14 cellular contexts compared by ENCODE assay signal in the genomic region with DNA sequence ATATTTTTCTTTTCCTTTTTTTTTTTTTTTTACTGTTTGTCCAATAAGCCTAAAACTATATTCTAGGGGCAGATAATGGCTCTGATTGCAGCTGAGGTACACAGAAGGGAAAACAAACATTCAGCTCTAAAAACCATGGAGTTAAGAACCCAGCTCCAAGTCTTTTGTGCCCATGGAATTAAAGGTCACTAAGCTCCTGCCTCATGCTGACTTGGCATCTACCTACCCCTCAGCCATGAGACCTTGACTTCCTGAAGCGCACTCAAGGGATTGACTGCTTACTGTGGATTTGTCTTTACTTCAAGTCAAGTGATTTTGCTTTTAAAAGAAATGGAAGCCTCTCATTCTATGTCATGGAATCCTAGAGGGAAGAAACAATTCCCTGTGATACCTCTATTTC.
A peak's percentile ranks its signal among the peaks of the same experiment; 100 is the strongest.
DNase-seq lines count a peak whose midpoint lies in the region; ATAC-seq, FAIRE-seq and TF ChIP-seq lines count a peak whose summit lies in the region.
"Had no signal": no experiment of that assay in that cellular context is flagged by ENCODE, and none has a peak within 500 bp of the region (broad histone marks: within the 10 kb centered on the region; RNA-seq: fewer than 3 reads in every experiment).

No MANE protein-coding gene starts in this region.

- no peak overlapping the region for H3K4ac ChIP-seq in H1 (replicated peaks; ENCODE audit: insufficient read length, low read depth, low read length)
- H3K4ac ChIP-seq in mesendoderm (ENCODE audit: low read depth, low read length), result no peak overlapping the region

- H3K9ac ChIP-seq in H1 (replicated peaks in 1 of 4; ENCODE audit: extremely low read depth in 1 of 4, low read depth in 3 of 4, low read length in 3 of 4) (no peak overlapping the region), mesendoderm (ENCODE audit: low read length) (no peak overlapping the region)
- H3K9ac ChIP-seq: BLaER1 treated with 17β-estradiol and CSF1 and Interleukin-3, amounts not matched to agents 10 nM and 100 nM had no signal

- H4K20me1 ChIP-seq in H1 (replicated peaks in 1 of 2; ENCODE audit: control insufficient read depth in 1 of 2, insufficient read depth in 2 of 2, low read length in 2 of 2), result no peaks in the 10 kb centered on the region
- H4K20me1 ChIP-seq: BLaER1 treated with 17β-estradiol and CSF1 and Interleukin-3, amounts not matched to agents 10 nM and 100 nM had no signal

- H4K5ac ChIP-seq in H1 (ENCODE audit: insufficient read length, low read depth, low read length) (no peak overlapping the region), mesendoderm (ENCODE audit: low read length) (no peak overlapping the region)

- H3K27me3 ChIP-seq in H1 (replicated peaks in 1 of 4; ENCODE audit: control insufficient read depth in 3 of 4, extremely low read depth in 1 of 4, insufficient read depth in 3 of 4, low read length in 3 of 4) (peaks cover 1 to 11% (median 6%) of the 10 kb centered on the region in 4 experiments; a peak in 4 of 7 replicates), mesendoderm (ENCODE audit: insufficient read depth, low read length, poor library complexity) (no peaks in the 10 kb centered on the region)
- H3K27me3 ChIP-seq: BLaER1 treated with 17β-estradiol and CSF1 and Interleukin-3, amounts not matched to agents 10 nM and 100 nM had no signal

- no peak overlapping the region for H3K18ac ChIP-seq in H1 (ENCODE audit: extremely low read depth, low read length)
- no peak overlapping the region for H3K18ac ChIP-seq in mesendoderm (ENCODE audit: low read length)

- POLR2A ChIA-PET in H1 (lab: Charles Lee; ENCODE audit: partially characterized antibody), result no interaction called here

- H3K23me2 ChIP-seq in H1 (ENCODE audit: low read depth, low read length), result no peaks in the 10 kb centered on the region

- H2BK15ac ChIP-seq in H1 (ENCODE audit: low read length) (no peak overlapping the region), mesendoderm (replicated peaks; ENCODE audit: low read depth) (no peak overlapping the region)

- no peak overlapping the region for H4K8ac ChIP-seq in H1 (ENCODE audit: extremely low read depth, insufficient read depth, low read length)
- H4K8ac ChIP-seq in mesendoderm (ENCODE audit: low read depth, low read length), result no peak overlapping the region

- H2BK12ac ChIP-seq in H1 (ENCODE audit: low read depth, low read length), result no peak overlapping the region

- H3K14ac ChIP-seq in H1 (ENCODE audit: insufficient read length), result no peak overlapping the region

- no peak for TF ChIP-seq RAD21 in H1 (IDR thresholded peaks at IDR 0.05 in 1 of 2, conservative IDR thresholded peaks at IDR 0.05 in 1 of 2; ENCODE audit: low read depth in 2 of 2, low read length in 2 of 2)

- H3K23ac ChIP-seq in H1 (ENCODE audit: insufficient read length) (no peak overlapping the region), mesendoderm (ENCODE audit: low read length) (no peak overlapping the region)

- no peak for TF ChIP-seq CTCF in H1 (IDR thresholded peaks at IDR 0.05; ENCODE audit: control extremely low read depth in 1 of 3, insufficient read depth in 1 of 3, low read depth in 1 of 3, low read length in 3 of 3)

- H3K36me3 ChIP-seq in H1 (ENCODE audit: control insufficient read depth in 2 of 4, insufficient read depth in 4 of 4, low read length in 3 of 4) (no peaks in the 10 kb centered on the region), mesendoderm (ENCODE audit: control insufficient read depth, insufficient read depth, low read length) (no peaks in the 10 kb centered on the region)
- H3K36me3 ChIP-seq: BLaER1 treated with 17β-estradiol and CSF1 and Interleukin-3, amounts not matched to agents 10 nM and 100 nM had no signal

- no peaks in the 10 kb centered on the region for H3K4me1 ChIP-seq in H1 (replicated peaks in 1 of 4; ENCODE audit: control insufficient read depth in 3 of 4, insufficient read depth in 4 of 4, low read length in 3 of 4)
- no peaks in the 10 kb centered on the region for H3K4me1 ChIP-seq in mesendoderm (ENCODE audit: control insufficient read depth, low read depth, low read length)
- H3K4me1 ChIP-seq: BLaER1 treated with 17β-estradiol and CSF1 and Interleukin-3, amounts not matched to agents 10 nM and 100 nM had no signal

- H3K79me1 ChIP-seq in H1 (ENCODE audit: low read depth, low read length), result no peaks in the 10 kb centered on the region
- H3K79me1 ChIP-seq in mesendoderm (ENCODE audit: low read length), result no peaks in the 10 kb centered on the region

- H3K56ac ChIP-seq in H1 (replicated peaks; ENCODE audit: insufficient read length, low read depth, low read length), result no peak overlapping the region
- no peak overlapping the region for H3K56ac ChIP-seq in mesendoderm (ENCODE audit: low read length)

- no peak overlapping the region for H3K4me2 ChIP-seq in H1 (ENCODE audit: insufficient read depth in 1 of 2, low read depth in 2 of 2, low read length in 2 of 2)
- no peak overlapping the region for H3K4me2 ChIP-seq in mesendoderm (ENCODE audit: low read length)
- H3K4me2 ChIP-seq: BLaER1 treated with 17β-estradiol and CSF1 and Interleukin-3, amounts not matched to agents 10 nM and 100 nM had no signal

- H3K79me2 ChIP-seq in H1 (ENCODE audit: control insufficient read depth in 1 of 2, insufficient read depth in 2 of 2, low read length in 2 of 2) (no peaks in the 10 kb centered on the region), mesendoderm (ENCODE audit: control insufficient read depth, insufficient read depth, low read length) (no peaks in the 10 kb centered on the region)

- no peak for FAIRE-seq in H1 (lab: Jason Lieb, UNC)
- FAIRE-seq: G401.6, GM12891 had no signal

- H2AFZ ChIP-seq in H1 (ENCODE audit: low read length), result no peak overlapping the region

- DNase-seq in NCI-H82 (lab: John Stamatoyannopoulos, UW) (peak; percentile 6), NCI-H82 treated with DMSO at 0.1 percent for 48 hours (lab: John Stamatoyannopoulos, UW; ENCODE audit: unreplicated experiment) (no peak), H1 (ENCODE audit: low read depth in 1 of 2, low spot score in 2 of 2) (no peak), mesendoderm (peak; percentile 2), occipital lobe (lab: John Stamatoyannopoulos, UW) (no peak)
- no peak for DNase-seq in activated CD4-positive, alpha-beta T cell treated with anti-CD3 and anti-CD28 coated beads, Interleukin-2, amount 50 U/mL, for 48 hours
- DNase-seq: Calu3; CD8-positive, alpha-beta T cell; HCEC 1CT had no signal

- no peak overlapping the region for H2BK120ac ChIP-seq in H1 (replicated peaks; ENCODE audit: low read depth, low read length)
- H2BK120ac ChIP-seq in mesendoderm (ENCODE audit: low read depth, low read length), result no peak overlapping the region

- H2BK5ac ChIP-seq in H1 (ENCODE audit: low read depth, low read length) (no peak overlapping the region), mesendoderm (ENCODE audit: low read length) (no peak overlapping the region)

- no peak overlapping the region for H3K27ac ChIP-seq in H1 (ENCODE audit: low read depth, low read length)
- H3K27ac ChIP-seq in mesendoderm (ENCODE audit: low read depth, low read length), result no peak overlapping the region
- H3K27ac ChIP-seq: BLaER1 treated with 17β-estradiol and CSF1 and Interleukin-3, amounts not matched to agents 10 nM and 100 nM; HL-60 had no signal

- ATAC-seq in HG02623 (IDR thresholded peaks at IDR 0.05; ENCODE audit: unreplicated experiment), result no peak
- ATAC-seq: CD8-positive, alpha-beta T cell had no signal

- no peaks in the 10 kb centered on the region for H3K9me3 ChIP-seq in H1 (ENCODE audit: insufficient read depth in 2 of 2, low read depth in 1 of 2, low read length in 1 of 2)
- H3K9me3 ChIP-seq: BLaER1 treated with 17β-estradiol and CSF1 and Interleukin-3, amounts not matched to agents 10 nM and 100 nM had no signal

- no peak for TF ChIP-seq EP300 in H1 (IDR thresholded peaks at IDR 0.05; ENCODE audit: borderline replicate concordance in 1 of 2, low read depth in 2 of 2, low read length in 2 of 2)

- no peak overlapping the region for H2AK5ac ChIP-seq in H1 (ENCODE audit: low read depth, low read length)
- no peak overlapping the region for H2AK5ac ChIP-seq in mesendoderm (ENCODE audit: low read length)

- CTCF ChIA-PET in H1 (lab: Charles Lee; ENCODE audit: partially characterized antibody), result interaction anchor here (1.1 to 1.5 kb wide), 2 partner anchors 11 to 153 kb away, joined by 3 to 5 read pairs; no protein-coding TSS in a partner anchor

- H4K91ac ChIP-seq in H1 (replicated peaks; ENCODE audit: insufficient read length, low read length), result no peak overlapping the region

- TF ChIP-seq POLR2A in H1 (IDR thresholded peaks at IDR 0.05; ENCODE audit: control extremely low read depth in 1 of 2, low read depth in 2 of 2, low read length in 2 of 2), result no peak

- H2BK20ac ChIP-seq in H1 (ENCODE audit: low read length), result no peak overlapping the region

- 74% methylated on average over 1 of the region's 1 CpG; no CpG with 5 or more reads in 1 of the 2 experiments for WGBS in H1 (ENCODE audit: extremely low coverage in 1 of 2, insufficient coverage in 1 of 2, insufficient read length in 1 of 2, insufficient replicate concordance in 2 of 2, low coverage in 1 of 2, low lambda C conversion rate in 2 of 2, missing lambda C conversion rate in 1 of 2), 2 experiments
- no CpG with 5 or more reads among the region's 1 CpG for WGBS in mesendoderm (ENCODE audit: extremely low coverage, insufficient coverage, low lambda C conversion rate)

- H3K4me3 ChIP-seq in H1 (ENCODE audit: extremely low read depth in 1 of 4, insufficient read depth in 2 of 4, low read depth in 3 of 4, low read length in 4 of 4), result no peak overlapping the region
- no peak overlapping the region for H3K4me3 ChIP-seq in mesendoderm (ENCODE audit: low read length)
- H3K4me3 ChIP-seq: BLaER1 treated with 17β-estradiol and CSF1 and Interleukin-3, amounts not matched to agents 10 nM and 100 nM had no signal

TF ChIP-seq in H1, 55 proteins besides CTCF, POLR2A, EP300 and RAD21:
- TF ChIP-seq FOSL1 (IDR thresholded peaks at IDR 0.05; ENCODE audit: insufficient read depth, low read depth, low read length) (no peak), POLR2AphosphoS5 (IDR thresholded peaks at IDR 0.05; ENCODE audit: low read depth, low read length) (peak; percentile 87), MAFK (IDR thresholded peaks at IDR 0.05; ENCODE audit: low read depth, low read length) (0 out of 2 replicates have a peak, but pooled peaks have one; percentile 38), YY1 (IDR thresholded peaks at IDR 0.05; ENCODE audit: low read depth, low read length) (no peak)

Comparison
In these comparisons a context has a peak if more than half of its experiments do, and no peak if none do; other contexts are left out.
1. DNase-seq: peak in NCI-H82 (single experiment) and mesendoderm (single experiment); none in NCI-H82 treated with DMSO at 0.1 percent for 48 hours (single experiment), H1 (0 of 2), occipital lobe (single experiment) and activated CD4-positive, alpha-beta T cell treated with anti-CD3 and anti-CD28 coated beads, Interleukin-2, amount 50 U/mL, for 48 hours (0 of 2).